In the genomic region with DNA sequence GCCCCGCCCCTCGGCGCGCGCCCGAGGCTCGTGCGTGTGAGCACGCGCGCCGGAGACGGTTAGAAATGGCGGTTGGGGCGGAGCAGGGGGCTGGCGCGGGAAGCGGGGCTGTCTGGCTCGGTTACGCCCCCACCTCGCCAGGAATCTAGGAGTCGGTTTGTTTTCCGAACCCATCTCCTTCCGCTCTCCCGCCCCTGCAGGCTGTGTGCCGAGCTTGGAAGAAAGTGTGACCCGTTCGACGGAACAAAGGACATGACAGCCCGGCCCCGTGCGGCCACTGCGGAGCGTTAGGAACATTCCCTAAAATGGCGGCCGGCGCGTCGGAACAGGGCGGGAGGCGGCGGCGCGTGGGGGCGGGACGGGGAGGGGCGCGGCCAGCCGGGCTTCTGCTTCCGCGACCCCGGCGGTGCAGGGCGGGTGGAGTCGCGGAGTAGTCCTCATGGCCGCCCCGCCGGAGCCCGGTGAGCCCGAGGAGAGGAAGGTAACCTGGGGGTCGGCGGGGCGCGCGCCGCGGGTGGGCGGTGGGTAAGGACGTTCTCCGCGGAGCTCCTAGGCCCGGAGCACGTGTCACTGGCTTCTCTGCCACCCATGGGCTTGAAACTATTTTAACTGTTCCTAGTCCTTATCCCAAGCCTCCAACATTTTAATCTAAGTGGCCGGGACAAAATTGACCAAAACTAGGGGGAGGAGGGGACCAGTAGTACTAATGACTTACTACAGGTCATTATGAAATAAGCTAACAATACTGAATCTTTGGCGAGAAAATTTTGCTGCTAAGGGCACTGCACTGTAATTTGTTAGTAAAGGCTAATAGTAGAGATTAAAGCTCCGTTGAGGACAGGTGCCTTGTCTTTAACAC, we compare ENCODE assay signal across 8 cellular contexts. TPM values are rescaled to one million over a fixed set of nuclear protein-coding genes. Genes with fewer than 3 reads are reported as not detected.
DNase-seq lines count a peak whose midpoint lies in the region; ATAC-seq and TF ChIP-seq lines count a peak whose summit lies in the region.

A gene with protein sequence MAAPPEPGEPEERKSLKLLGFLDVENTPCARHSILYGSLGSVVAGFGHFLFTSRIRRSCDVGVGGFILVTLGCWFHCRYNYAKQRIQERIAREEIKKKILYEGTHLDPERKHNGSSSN (plus strand): TSS at position 383 of the 859 bp plus-strand sequence. CDS start 57 bp downstream, at position 440.

- POLR2A ChIA-PET in activated CD4-positive, alpha-beta memory T cell treated with anti-CD3 and anti-CD28 coated beads for 36 hours (lab: Charles Lee) = interaction anchor here (0.7 to 8.5 kb wide), 13 partner anchors 8 to 374 kb away, joined by 3 to 219 read pairs (median 6); a partner anchor contains a TSS

- no peaks in the 10 kb centered on the region for H3K9me3 ChIP-seq in BLaER1 treated with 17β-estradiol and CSF1 and Interleukin-3, amounts not matched to agents 10 nM and 100 nM (replicated peaks in 1 of 11)
- no peaks in the 10 kb centered on the region for H3K9me3 ChIP-seq in lung (ENCODE audit: control insufficient read depth in 2 of 2, insufficient read depth in 1 of 2, low read length in 1 of 2)

- peaks cover 45% of the 10 kb centered on the region for H3K4me1 Mint-ChIP-seq in activated CD4-positive, alpha-beta memory T cell treated with anti-CD3 and anti-CD28 coated beads for 36 hours (ENCODE audit: low read depth)

- peaks cover 46 to 67% (median 59%) of the 10 kb centered on the region in 10 experiments for H3K4me1 ChIP-seq in BLaER1 treated with 17β-estradiol and CSF1 and Interleukin-3, amounts not matched to agents 10 nM and 100 nM
- peaks cover 0 to 5% of the 10 kb centered on the region in 2 donors for H3K4me1 ChIP-seq in lung (ENCODE audit: control insufficient read depth in 2 of 2, insufficient read depth in 2 of 2, low read length in 2 of 2)

- DNase-seq in NCI-H748 (lab: John Stamatoyannopoulos, UW; ENCODE audit: unreplicated experiment) (peak; percentile 95), ecto neural progenitor cell (ENCODE audit: low spot score) (peak; percentile 94), lung (ENCODE audit: low spot score) (peak; percentile 91)
- DNase-seq in activated CD4-positive, alpha-beta memory T cell treated with anti-CD3 and anti-CD28 coated beads for 36 hours = peak; percentile 89
- DNase-seq in stimulated activated CD4-positive, alpha-beta T cell treated with anti-CD3 and anti-CD28 coated beads, TNF-alpha, amount 100 ng/mL, for 24 hours (ENCODE audit: low read depth in 3 of 3) = peak; percentile 76 to 83 (median 81)

- peak; percentile 82 for TF ChIP-seq POLR2A in GM19193 (IDR thresholded peaks at IDR 0.05; ENCODE audit: extremely low read depth, insufficient read depth, insufficient read length)

- TF ChIP-seq CTCF in lung (IDR thresholded peaks at IDR 0.05; ENCODE audit: control extremely low read depth, extremely low read depth) = no peak

- CTCF ChIA-PET in activated CD4-positive, alpha-beta memory T cell treated with anti-CD3 and anti-CD28 coated beads for 36 hours (lab: Charles Lee) = interaction anchor here (0.6 to 4.2 kb wide), 11 partner anchors 9 to 241 kb away, joined by 3 to 32 read pairs (median 4); a partner anchor contains a TSS

- H3K9me3 Mint-ChIP-seq in activated CD4-positive, alpha-beta memory T cell treated with anti-CD3 and anti-CD28 coated beads for 36 hours = no peaks in the 10 kb centered on the region

- peak within 1 kb of the TSS; percentile 94 for H3K4me3 Mint-ChIP-seq in activated CD4-positive, alpha-beta memory T cell treated with anti-CD3 and anti-CD28 coated beads for 36 hours

- peak within 1 kb of the TSS; percentile 72 to 93 (median 85) for H3K4me2 ChIP-seq in BLaER1 treated with 17β-estradiol and CSF1 and Interleukin-3, amounts not matched to agents 10 nM and 100 nM

- peaks cover 0 to 37% (median 24%) of the 10 kb centered on the region in 11 experiments; a peak in 18 of 22 replicates for H4K20me1 ChIP-seq in BLaER1 treated with 17β-estradiol and CSF1 and Interleukin-3, amounts not matched to agents 10 nM and 100 nM

- H3K36me3 ChIP-seq in BLaER1 treated with 17β-estradiol and CSF1 and Interleukin-3, amounts not matched to agents 10 nM and 100 nM = peaks cover 11 to 29% (median 22%) of the 10 kb centered on the region in 11 experiments
- H3K36me3 ChIP-seq in lung (ENCODE audit: control insufficient read depth in 2 of 2, insufficient read depth in 2 of 2, low read length in 2 of 2) = peaks cover 1 to 3% of the 10 kb centered on the region in 2 donors

- H3K27me3 Mint-ChIP-seq in activated CD4-positive, alpha-beta memory T cell treated with anti-CD3 and anti-CD28 coated beads for 36 hours = no peaks in the 10 kb centered on the region

- intact Hi-C loops in activated CD4-positive, alpha-beta memory T cell treated with anti-CD3 and anti-CD28 coated beads for 36 hours (cut with micrococcal nuclease) = loop anchor here (1.0 to 5.0 kb wide), 8 partner anchors 29 to 1731 kb away; a partner anchor contains a TSS

- peak; percentile 60 for ATAC-seq in HG03439 (IDR thresholded peaks at IDR 0.05; ENCODE audit: unreplicated experiment)
- ATAC-seq in lung (ENCODE audit: insufficient read depth, low FRiP score) = peak; percentile 91

- H3K27ac Mint-ChIP-seq in activated CD4-positive, alpha-beta memory T cell treated with anti-CD3 and anti-CD28 coated beads for 36 hours = peak within 1 kb of the TSS; percentile 99

- H3K9ac ChIP-seq in BLaER1 treated with 17β-estradiol and CSF1 and Interleukin-3, amounts not matched to agents 10 nM and 100 nM = peak within 1 kb of the TSS; percentile 92 to 98 (median 97)

- no peaks in the 10 kb centered on the region for H3K27me3 ChIP-seq in BLaER1 treated with 17β-estradiol and CSF1 and Interleukin-3, amounts not matched to agents 10 nM and 100 nM
- H3K27me3 ChIP-seq in lung (ENCODE audit: control insufficient read depth, insufficient read depth) = no peaks in the 10 kb centered on the region

- peaks cover 38% of the 10 kb centered on the region for H3K36me3 Mint-ChIP-seq in activated CD4-positive, alpha-beta memory T cell treated with anti-CD3 and anti-CD28 coated beads for 36 hours

- 0% methylated on average over 55 to 77 of the region's 77 CpGs for WGBS in lung, 2 donors

- H3K27ac ChIP-seq in BLaER1 treated with 17β-estradiol and CSF1 and Interleukin-3, amounts not matched to agents 10 nM and 100 nM = peak within 1 kb of the TSS; percentile 94 to 100 (median 97)
- peak within 1 kb of the TSS; percentile 95 to 100 for H3K27ac ChIP-seq in lung (ENCODE audit: low read depth in 1 of 2, low read length in 1 of 2)

- H3K4me3 ChIP-seq in BLaER1 treated with 17β-estradiol and CSF1 and Interleukin-3, amounts not matched to agents 10 nM and 100 nM = peak within 1 kb of the TSS; percentile 63 to 86 (median 76)
- peak within 1 kb of the TSS; percentile 85 for H3K4me3 ChIP-seq in lung

RNA-seq across cellular contexts. Expression of the gene that starts here (rescaled TPM):
- total RNA-seq in activated CD4-positive, alpha-beta memory T cell treated with anti-CD3 and anti-CD28 coated beads for 36 hours = 10 to 100 TPM; 23.4 to 27.8 TPM
- 10 to 100 TPM; 29.8 to 32.8 TPM for total RNA-seq in lung
- polyA plus RNA-seq in lung = 10 to 100 TPM; 23.4 to 53.2 TPM

Comparison
In these comparisons a context has a peak if more than half of its experiments do, and no peak if none do; other contexts are left out.
1. Peak in every context shown above with its lines: DNase-seq, ATAC-seq, H3K4me3 ChIP-seq and H3K27ac ChIP-seq.